Comparison of ENCODE assay signal across 10 cellular contexts in genomic region chr13:44768233-44768632, GRCh38.
DNase-seq lines count a peak whose midpoint lies in the region; ATAC-seq lines count a peak whose summit lies in the region.
"Had no signal": no experiment of that assay in that cellular context is flagged by ENCODE, and none has a peak within 500 bp of the region (broad histone marks: within the 10 kb centered on the region; RNA-seq: fewer than 3 reads in every experiment).

No MANE protein-coding gene starts in this region.

- peak overlapping the region; percentile 56 for H3K27ac Mint-ChIP-seq in activated naive CD4-positive, alpha-beta T cell treated with anti-CD3 and anti-CD28 coated beads, Interleukin-2, amount 50 U/mL, for 24 hours
- peak overlapping the region; percentile 8 for H3K27ac Mint-ChIP-seq in stimulated activated memory B cell treated with anti-CD40 and anti-IgM and Interleukin-4, amounts not matched to agents 10 μg/mL and 1 μg/mL and 100 μg/mL, for 72 hours

- H3K9me3 Mint-ChIP-seq in activated naive CD4-positive, alpha-beta T cell treated with anti-CD3 and anti-CD28 coated beads, Interleukin-2, amount 50 U/mL, for 24 hours, result no peaks in the 10 kb centered on the region
- H3K9me3 Mint-ChIP-seq in stimulated activated memory B cell treated with anti-CD40 and anti-IgM and Interleukin-4, amounts not matched to agents 10 μg/mL and 1 μg/mL and 100 μg/mL, for 72 hours, result no peaks in the 10 kb centered on the region

- H3K27me3 Mint-ChIP-seq in activated naive CD4-positive, alpha-beta T cell treated with anti-CD3 and anti-CD28 coated beads, Interleukin-2, amount 50 U/mL, for 24 hours, result no peaks in the 10 kb centered on the region
- peaks cover 11% of the 10 kb centered on the region for H3K27me3 Mint-ChIP-seq in stimulated activated memory B cell treated with anti-CD40 and anti-IgM and Interleukin-4, amounts not matched to agents 10 μg/mL and 1 μg/mL and 100 μg/mL, for 72 hours

- ATAC-seq in HG03159 (IDR thresholded peaks at IDR 0.05; ENCODE audit: unreplicated experiment) (peak; percentile 62), left ventricle myocardium superior (no peak)
- no peak for ATAC-seq in stimulated activated memory B cell treated with anti-CD40 and anti-IgM and Interleukin-4, amounts not matched to agents 10 μg/mL and 1 μg/mL and 100 μg/mL, for 72 hours
- ATAC-seq: SK-N-SH treated with all-trans-retinoic acid at 6 μM for 48 hours had no signal

- intact Hi-C loops in left ventricle myocardium superior (cut with micrococcal nuclease), result no loop called here

- H3K36me3 Mint-ChIP-seq in activated naive CD4-positive, alpha-beta T cell treated with anti-CD3 and anti-CD28 coated beads, Interleukin-2, amount 50 U/mL, for 24 hours, result no peaks in the 10 kb centered on the region
- H3K36me3 Mint-ChIP-seq in stimulated activated memory B cell treated with anti-CD40 and anti-IgM and Interleukin-4, amounts not matched to agents 10 μg/mL and 1 μg/mL and 100 μg/mL, for 72 hours, result no peaks in the 10 kb centered on the region

- peaks cover 30% of the 10 kb centered on the region for H3K4me1 Mint-ChIP-seq in activated naive CD4-positive, alpha-beta T cell treated with anti-CD3 and anti-CD28 coated beads, Interleukin-2, amount 50 U/mL, for 24 hours
- H3K4me1 Mint-ChIP-seq in stimulated activated memory B cell treated with anti-CD40 and anti-IgM and Interleukin-4, amounts not matched to agents 10 μg/mL and 1 μg/mL and 100 μg/mL, for 72 hours, result peaks cover 13% of the 10 kb centered on the region

- peak overlapping the region; percentile 5 for H3K4me3 Mint-ChIP-seq in activated naive CD4-positive, alpha-beta T cell treated with anti-CD3 and anti-CD28 coated beads, Interleukin-2, amount 50 U/mL, for 24 hours
- H3K4me3 Mint-ChIP-seq in stimulated activated memory B cell treated with anti-CD40 and anti-IgM and Interleukin-4, amounts not matched to agents 10 μg/mL and 1 μg/mL and 100 μg/mL, for 72 hours, result no peak overlapping the region

- DNase-seq in activated CD8-positive, alpha-beta memory T cell treated with anti-CD3 and anti-CD28 coated beads, Interleukin-2, amount 50 U/mL, for 4 hours, result peak; percentile 29
- DNase-seq in activated CD8-positive, alpha-beta memory T cell treated with anti-CD3 and anti-CD28 coated beads, Interleukin-2, amount 50 U/mL, for 48 hours, result no peak
- DNase-seq in NCI-H82 treated with DMSO at 0.1 percent for 48 hours (lab: John Stamatoyannopoulos, UW; ENCODE audit: unreplicated experiment), result no peak
- DNase-seq in cortex of kidney (lab: John Stamatoyannopoulos, UW), result no peak
- DNase-seq in left ventricle myocardium superior, result no peak
- DNase-seq: nucleus accumbens had no signal
